Comparison of ENCODE assay signal across 9 cellular contexts in genomic region chr1:55143686-55144085, GRCh38.
A peak's percentile ranks its signal among the peaks of the same experiment; 100 is the strongest.
DNase-seq lines count a peak whose midpoint lies in the region; ATAC-seq and TF ChIP-seq lines count a peak whose summit lies in the region.
"Had no signal": no experiment of that assay in that cellular context is flagged by ENCODE, and none has a peak within 500 bp of the region (broad histone marks: within the 10 kb centered on the region; RNA-seq: fewer than 3 reads in every experiment).

No MANE protein-coding gene starts in this region.

- no peak overlapping the region for H3K4me3 ChIP-seq in WERI-Rb-1 (ENCODE audit: low read depth, low read length)

- H3K27ac ChIP-seq in WERI-Rb-1, result no peak overlapping the region

- H3K36me3 Mint-ChIP-seq in memory B cell, result peaks cover 17% of the 10 kb centered on the region

- H3K9me3 Mint-ChIP-seq in memory B cell, result no peaks in the 10 kb centered on the region

- no peaks in the 10 kb centered on the region for H3K27me3 ChIP-seq in WERI-Rb-1 (ENCODE audit: insufficient read depth, low read depth, severe bottlenecking)

- H3K4me3 Mint-ChIP-seq in memory B cell, result no peak overlapping the region

- H3K36me3 ChIP-seq in WERI-Rb-1, result peaks cover 41% of the 10 kb centered on the region

- ATAC-seq in HG03432 (IDR thresholded peaks at IDR 0.05; ENCODE audit: unreplicated experiment) (peak; percentile 51), memory B cell (ENCODE audit: low read depth) (peak; percentile 61)

- peak; percentile 3 for DNase-seq in NCI-H2227 (lab: John Stamatoyannopoulos, UW; ENCODE audit: unreplicated experiment)
- DNase-seq in NCI-H2227 treated with DMSO at 0.1 percent for 48 hours (lab: John Stamatoyannopoulos, UW), result no peak
- DNase-seq in WERI-Rb-1, result peak; percentile 65
- no peak for DNase-seq in memory B cell (ENCODE audit: low spot score in 2 of 2)
- DNase-seq in NCI-H524 treated with DMSO at 0.1 percent for 48 hours (lab: John Stamatoyannopoulos, UW), result no peak
- no peak for DNase-seq in HuH-7.5 (ENCODE audit: low spot score)
- no peak for DNase-seq in kidney glomerular epithelial cell (lab: John Stamatoyannopoulos, UW)
- DNase-seq: T1000 had no signal

- H3K4me1 Mint-ChIP-seq in memory B cell, result peaks cover 9% of the 10 kb centered on the region

- H3K27ac Mint-ChIP-seq in memory B cell, result no peak overlapping the region

- no peaks in the 10 kb centered on the region for H3K9me3 ChIP-seq in WERI-Rb-1 (ENCODE audit: severe bottlenecking)

- H3K27me3 Mint-ChIP-seq in memory B cell, result no peaks in the 10 kb centered on the region

- TF ChIP-seq CTCF in WERI-Rb-1 (IDR thresholded peaks at IDR 0.05; ENCODE audit: low read depth, low read length), result peak; percentile 71

Comparison
In these comparisons a context has a peak if more than half of its experiments do, and no peak if none do; other contexts are left out.
1. DNase-seq: peak in NCI-H2227 (single experiment) and WERI-Rb-1 (single experiment); none in NCI-H2227 treated with DMSO at 0.1 percent for 48 hours (single experiment), memory B cell (0 of 2), NCI-H524 treated with DMSO at 0.1 percent for 48 hours (single experiment), HuH-7.5 (single experiment) and kidney glomerular epithelial cell (single experiment).